8 cellular contexts compared by ENCODE assay signal in genomic region chr2:28276076-28276618, GRCh38.
A peak's percentile ranks its signal among the peaks of the same experiment; 100 is the strongest.
DNase-seq lines count a peak whose midpoint lies in the region; ATAC-seq lines count a peak whose summit lies in the region.

No MANE protein-coding gene starts in this region.

- no peak overlapping the region for H3K4me3 ChIP-seq in CD8-positive, alpha-beta memory T cell (ENCODE audit: low read length)

- no peaks in the 10 kb centered on the region for H3K9me3 ChIP-seq in CD8-positive, alpha-beta memory T cell (ENCODE audit: low read length)

- peaks cover 28% of the 10 kb centered on the region for H3K4me1 Mint-ChIP-seq in stimulated activated naive CD8-positive, alpha-beta T cell treated with anti-CD3 and anti-CD28 coated beads, Interleukin-15, amount 100 ng/mL, for 72 hours
- H3K4me1 Mint-ChIP-seq in CD8-positive, alpha-beta memory T cell: peaks cover 18 to 41% (median 24%) of the 10 kb centered on the region in 3 donors

- H3K4me1 ChIP-seq in CD8-positive, alpha-beta memory T cell (ENCODE audit: insufficient read depth, low read length): peaks cover 11% of the 10 kb centered on the region

- ATAC-seq in HG03575 (IDR thresholded peaks at IDR 0.05; ENCODE audit: extremely low read depth, insufficient number of reproducible peaks, low FRiP score, unreplicated experiment): peak; percentile 50
- peak; percentile 91 for ATAC-seq in stimulated activated naive CD8-positive, alpha-beta T cell treated with anti-CD3 and anti-CD28 coated beads, Interleukin-15, amount 100 ng/mL, for 72 hours
- no peak for ATAC-seq in GM18517 (IDR thresholded peaks at IDR 0.05; ENCODE audit: unreplicated experiment)

- peaks cover 4 to 17% (median 4%) of the 10 kb centered on the region in 3 donors for H3K36me3 Mint-ChIP-seq in CD8-positive, alpha-beta memory T cell

- peak; percentile 15 to 20 for DNase-seq in activated CD4-positive, alpha-beta T cell treated with anti-CD3 and anti-CD28 coated beads for 4 hours
- no peak for DNase-seq in activated CD4-positive, alpha-beta T cell treated with anti-CD3 and anti-CD28 coated beads, Interleukin-2, amount 50 U/mL, for 1 hour
- DNase-seq in activated T-cell treated with anti-CD3 and anti-CD28 coated beads for 4 hours: peak; percentile 5
- DNase-seq in hepatic stellate cell (ENCODE audit: low spot score): peak; percentile 79
- no peak for DNase-seq in stimulated activated naive CD8-positive, alpha-beta T cell treated with anti-CD3 and anti-CD28 coated beads, Interleukin-15, amount 100 ng/mL, for 72 hours
- no peak for DNase-seq in CD8-positive, alpha-beta memory T cell

- no peaks in the 10 kb centered on the region for H3K27me3 Mint-ChIP-seq in stimulated activated naive CD8-positive, alpha-beta T cell treated with anti-CD3 and anti-CD28 coated beads, Interleukin-15, amount 100 ng/mL, for 72 hours
- H3K27me3 Mint-ChIP-seq in CD8-positive, alpha-beta memory T cell: no peaks in the 10 kb centered on the region

- no peaks in the 10 kb centered on the region for H3K9me3 Mint-ChIP-seq in stimulated activated naive CD8-positive, alpha-beta T cell treated with anti-CD3 and anti-CD28 coated beads, Interleukin-15, amount 100 ng/mL, for 72 hours
- H3K9me3 Mint-ChIP-seq in CD8-positive, alpha-beta memory T cell: no peaks in the 10 kb centered on the region

- no peak overlapping the region for H3K4me3 Mint-ChIP-seq in stimulated activated naive CD8-positive, alpha-beta T cell treated with anti-CD3 and anti-CD28 coated beads, Interleukin-15, amount 100 ng/mL, for 72 hours
- no peak overlapping the region for H3K4me3 Mint-ChIP-seq in CD8-positive, alpha-beta memory T cell

- peak overlapping the region in 1 of 2 donors; percentile 29 for H3K27ac Mint-ChIP-seq in stimulated activated naive CD8-positive, alpha-beta T cell treated with anti-CD3 and anti-CD28 coated beads, Interleukin-15, amount 100 ng/mL, for 72 hours
- H3K27ac Mint-ChIP-seq in CD8-positive, alpha-beta memory T cell: peak overlapping the region in 2 of 8 donors; percentile 23 to 48

- H3K27ac ChIP-seq in CD8-positive, alpha-beta memory T cell (ENCODE audit: low read depth, low read length): no peak overlapping the region

- CTCF ChIA-PET in CD8-positive, alpha-beta memory T cell (lab: Charles Lee): no interaction called here

- POLR2A ChIA-PET in CD8-positive, alpha-beta memory T cell (lab: Charles Lee): no interaction called here

- H3K27me3 ChIP-seq in CD8-positive, alpha-beta memory T cell (ENCODE audit: insufficient read depth, low read length, poor library complexity, severe bottlenecking): no peaks in the 10 kb centered on the region

- H3K36me3 ChIP-seq in CD8-positive, alpha-beta memory T cell (ENCODE audit: insufficient read depth, low read length): no peaks in the 10 kb centered on the region

Comparison
In these comparisons a context has a peak if more than half of its experiments do, and no peak if none do; other contexts are left out.
1. DNase-seq: peak in activated CD4-positive, alpha-beta T cell treated with anti-CD3 and anti-CD28 coated beads for 4 hours (2 of 2), activated T-cell treated with anti-CD3 and anti-CD28 coated beads for 4 hours (single experiment) and hepatic stellate cell (single experiment); none in activated CD4-positive, alpha-beta T cell treated with anti-CD3 and anti-CD28 coated beads, Interleukin-2, amount 50 U/mL, for 1 hour (single experiment), stimulated activated naive CD8-positive, alpha-beta T cell treated with anti-CD3 and anti-CD28 coated beads, Interleukin-15, amount 100 ng/mL, for 72 hours (0 of 2) and CD8-positive, alpha-beta memory T cell (0 of 5).